ENCODE assay signal across 1 cellular context in genomic region chr1:98919652-98920051, GRCh38.
TF ChIP-seq lines count a peak whose summit lies in the region.

No MANE protein-coding gene starts in this region.

TF ChIP-seq in SK-N-SH treated with all-trans-retinoic acid at 6 μM for 48 hours, 23 proteins besides CTCF, POLR2A, EP300 and RAD21 (continued from another document):
- TF ChIP-seq PATZ1 (CRISPR knock-in tag; IDR thresholded peaks at IDR 0.05; ENCODE audit: borderline replicate concordance) = no peak
- no peak for TF ChIP-seq CREB5 (CRISPR knock-in tag; IDR thresholded peaks at IDR 0.05; ENCODE audit: low read depth)
- no peak for TF ChIP-seq POU6F1 (CRISPR knock-in tag; IDR thresholded peaks at IDR 0.05; ENCODE audit: borderline replicate concordance, low read depth)
- no peak for TF ChIP-seq RARB (CRISPR knock-in tag; IDR thresholded peaks at IDR 0.05)
- TF ChIP-seq TSHZ2 (CRISPR knock-in tag; IDR thresholded peaks at IDR 0.05) = no peak
- TF ChIP-seq CSRNP3 (CRISPR knock-in tag; IDR thresholded peaks at IDR 0.05) = no peak
